Comparison of ENCODE assay signal across 18 cellular contexts in the genomic region with DNA sequence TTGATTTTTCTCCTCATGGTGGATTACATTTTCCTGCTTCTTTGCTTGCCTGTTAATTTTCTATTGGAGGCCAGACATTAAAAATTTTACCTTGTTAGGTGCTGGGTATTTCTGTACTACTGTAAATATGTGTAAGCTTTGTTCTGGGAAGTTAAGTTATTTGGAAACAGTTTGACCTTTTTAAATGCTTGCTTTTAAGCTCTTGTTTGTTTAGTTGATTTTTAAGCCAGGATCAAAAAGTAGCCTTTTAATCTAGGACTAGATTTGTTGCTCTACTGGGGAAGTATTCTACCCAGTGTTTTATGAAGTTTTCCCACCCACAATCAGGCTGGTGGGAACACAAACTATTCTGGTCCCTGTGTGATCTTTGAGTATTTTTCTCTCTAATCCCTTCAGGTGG. TPM values are rescaled to one million over a fixed set of nuclear protein-coding genes. Genes with fewer than 3 reads are reported as not detected.
DNase-seq lines count a peak whose midpoint lies in the region; ATAC-seq, FAIRE-seq and TF ChIP-seq lines count a peak whose summit lies in the region.
"Had no signal": no experiment of that assay in that cellular context is flagged by ENCODE, and none has a peak within 500 bp of the region (broad histone marks: within the 10 kb centered on the region; RNA-seq: fewer than 3 reads in every experiment).

No MANE protein-coding gene starts in this region.

- ATAC-seq in left lobe of liver: peak; percentile 49
- ATAC-seq in right lobe of liver: peak in 3 of 4 donors; percentile 47 to 58 (median 53)
- ATAC-seq in HG02763 (IDR thresholded peaks at IDR 0.05; ENCODE audit: unreplicated experiment): no peak
- ATAC-seq: CD8-positive, alpha-beta T cell; GM12878; GM23338 had no signal

- FAIRE-seq in astrocyte (lab: Jason Lieb, UNC): peak; percentile 73
- FAIRE-seq: GM12878 had no signal

- H3K36me3 Mint-ChIP-seq in astrocyte (ENCODE audit: low read depth, unreplicated experiment) (no peaks in the 10 kb centered on the region), neural progenitor cell (no peaks in the 10 kb centered on the region)
- H3K36me3 Mint-ChIP-seq: CD4-positive, CD25-positive, alpha-beta regulatory T cell; CD8-positive, alpha-beta T cell had no signal

- H3K9ac ChIP-seq in astrocyte (ENCODE audit: low read length) (no peak overlapping the region), neural progenitor cell (no peak overlapping the region)

- DNase-seq in HT-29 (ENCODE audit: low spot score) (peak; percentile 9), astrocyte (ENCODE audit: low read depth) (no peak), left lobe of liver (ENCODE audit: low spot score) (no peak), right lobe of liver (no peak), erythroblast (lab: John Stamatoyannopoulos, UW) (no peak), neural progenitor cell (ENCODE audit: low spot score) (no peak)
- DNase-seq: C1 segment of cervical spinal cord; Caco-2; CD4-positive, CD25-positive, alpha-beta regulatory T cell; CD8-positive, alpha-beta T cell; DMS79; EL; GDM1; HFFc6 had no signal

- H3K4me1 ChIP-seq in astrocyte (ENCODE audit: insufficient read depth, low read length): no peaks in the 10 kb centered on the region
- H3K4me1 ChIP-seq in right lobe of liver: peaks cover 0 to 4% (median 0%) of the 10 kb centered on the region in 4 donors
- no peaks in the 10 kb centered on the region for H3K4me1 ChIP-seq in neural progenitor cell
- H3K4me1 ChIP-seq: Caco-2, HAP-1 had no signal

- H3K9me3 ChIP-seq in astrocyte (ENCODE audit: insufficient read depth, low read depth, low read length) (no peaks in the 10 kb centered on the region), right lobe of liver (no peaks in the 10 kb centered on the region), neural progenitor cell (ENCODE audit: low read depth) (peaks cover 5% of the 10 kb centered on the region)
- H3K9me3 ChIP-seq: Caco-2, HAP-1 had no signal

- no peaks in the 10 kb centered on the region for H3K27me3 Mint-ChIP-seq in astrocyte (ENCODE audit: low read depth, unreplicated experiment)
- H3K27me3 Mint-ChIP-seq in neural progenitor cell (ENCODE audit: insufficient read depth, low read depth): no peaks in the 10 kb centered on the region
- H3K27me3 Mint-ChIP-seq: CD4-positive, CD25-positive, alpha-beta regulatory T cell had no signal

- no peak overlapping the region for H2AFZ ChIP-seq in astrocyte (ENCODE audit: low read depth, low read length)
- H2AFZ ChIP-seq in neural progenitor cell (replicated peaks): no peak overlapping the region
- H2AFZ ChIP-seq: GM23338 had no signal

- TF ChIP-seq POLR2A in right lobe of liver (IDR thresholded peaks at IDR 0.05) (no peak), erythroblast (IDR thresholded peaks at IDR 0.05; ENCODE audit: low read length) (no peak)

- intact Hi-C loops in right lobe of liver (cut with DNase I): no loop called here

- H3K79me2 ChIP-seq in astrocyte (ENCODE audit: insufficient read depth, low read length) (no peaks in the 10 kb centered on the region), neural progenitor cell (ENCODE audit: low read depth) (no peaks in the 10 kb centered on the region)

- H3K9me3 Mint-ChIP-seq in astrocyte (ENCODE audit: unreplicated experiment): no peaks in the 10 kb centered on the region
- H3K9me3 Mint-ChIP-seq in neural progenitor cell: peaks cover 17% of the 10 kb centered on the region
- H3K9me3 Mint-ChIP-seq: CD8-positive, alpha-beta T cell; GM23338; HFFc6 had no signal

- H3K4me3 ChIP-seq in astrocyte (ENCODE audit: insufficient read depth, low read depth, low read length): no peak overlapping the region
- no peak overlapping the region for H3K4me3 ChIP-seq in right lobe of liver
- H3K4me3 ChIP-seq in neural progenitor cell: no peak overlapping the region
- H3K4me3 ChIP-seq: GM12878, GM23338, HAP-1 had no signal

- H3F3A ChIP-seq in neural progenitor cell (ENCODE audit: low read depth): no peaks in the 10 kb centered on the region

- H4K20me1 ChIP-seq in astrocyte (ENCODE audit: insufficient read depth, low read length): no peaks in the 10 kb centered on the region
- H4K20me1 ChIP-seq in neural progenitor cell (ENCODE audit: low read depth): no peaks in the 10 kb centered on the region

- H3K27ac ChIP-seq in astrocyte (ENCODE audit: low read depth, low read length) (no peak overlapping the region), right lobe of liver (no peak overlapping the region), neural progenitor cell (no peak overlapping the region)

- H3K4me3 Mint-ChIP-seq in astrocyte (ENCODE audit: unreplicated experiment) (no peak overlapping the region), neural progenitor cell (no peak overlapping the region)
- H3K4me3 Mint-ChIP-seq: CD4-positive, CD25-positive, alpha-beta regulatory T cell; CD8-positive, alpha-beta T cell; GM23338; HFFc6 had no signal

- TF ChIP-seq CTCF in astrocyte (IDR thresholded peaks at IDR 0.05; ENCODE audit: insufficient read depth, low read depth, low read length) (no peak), right lobe of liver (IDR thresholded peaks at IDR 0.05) (no peak), neural progenitor cell (IDR thresholded peaks at IDR 0.05) (no peak)

- H3K27ac Mint-ChIP-seq in astrocyte (ENCODE audit: unreplicated experiment) (no peak overlapping the region), neural progenitor cell (no peak overlapping the region)
- H3K27ac Mint-ChIP-seq: CD8-positive, alpha-beta T cell; GM23338; HFFc6 had no signal

- H3K4me1 Mint-ChIP-seq in astrocyte (ENCODE audit: low read depth, unreplicated experiment) (no peaks in the 10 kb centered on the region), neural progenitor cell (no peaks in the 10 kb centered on the region)
- H3K4me1 Mint-ChIP-seq: GM23338 had no signal

- H3K27me3 ChIP-seq in astrocyte (ENCODE audit: insufficient read depth, low read length) (no peaks in the 10 kb centered on the region), right lobe of liver (no peaks in the 10 kb centered on the region), neural progenitor cell (no peaks in the 10 kb centered on the region)

- H3K36me3 ChIP-seq in astrocyte (ENCODE audit: insufficient read depth, low read length): no peaks in the 10 kb centered on the region
- no peaks in the 10 kb centered on the region for H3K36me3 ChIP-seq in right lobe of liver
- no peaks in the 10 kb centered on the region for H3K36me3 ChIP-seq in neural progenitor cell
- H3K36me3 ChIP-seq: HAP-1 had no signal

- H3K4me2 ChIP-seq in astrocyte (ENCODE audit: low read length) (no peak overlapping the region), neural progenitor cell (no peak overlapping the region)
- H3K4me2 ChIP-seq: GM23338 had no signal

RNA-seq across cellular contexts. Expression of a gene that starts 45.1 kb away (rescaled TPM):
- total RNA-seq in HT-29 (2014; rRNA removed; shearing (Covaris generic)): 87.4 and 97.9 TPM in 2 replicates
- total RNA-seq in astrocyte: 139 and 140 TPM in 2 replicates
- 39.5 TPM for total RNA-seq in left lobe of liver
- 10 to 100 TPM; 35.5 to 67.0 (median 44.5) TPM for total RNA-seq in right lobe of liver
- 214 and 287 TPM in 2 replicates for total RNA-seq in neural progenitor cell (ENCODE audit: low replicate concordance)
